Comparison of ENCODE assay signal across 16 cellular contexts in the genomic region with DNA sequence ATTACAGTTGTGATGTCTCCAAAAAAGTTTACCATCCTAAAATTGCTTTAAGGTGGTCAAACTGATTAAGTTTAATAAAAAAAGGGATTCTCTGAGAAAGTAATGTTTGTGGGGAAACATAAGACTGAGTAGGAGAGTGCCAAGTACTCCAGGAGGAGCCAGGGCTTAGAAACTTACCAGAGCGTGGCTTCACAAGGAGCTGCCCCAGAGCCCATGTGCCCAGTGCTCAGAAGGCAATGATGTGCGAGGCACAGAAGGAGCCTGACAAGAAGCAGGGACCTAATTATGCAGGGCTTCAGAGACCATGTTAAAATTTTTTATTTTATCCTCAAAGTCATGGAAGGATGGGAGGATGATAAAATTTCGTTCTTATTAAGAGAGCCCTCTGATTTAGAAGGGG.
DNase-seq lines count a peak whose midpoint lies in the region; ATAC-seq and TF ChIP-seq lines count a peak whose summit lies in the region.
"Had no signal": no experiment of that assay in that cellular context is flagged by ENCODE, and none has a peak within 500 bp of the region (broad histone marks: within the 10 kb centered on the region; RNA-seq: fewer than 3 reads in every experiment).

No MANE protein-coding gene starts in this region.

- H3K9me3 ChIP-seq in smooth muscle cell (replicated peaks; ENCODE audit: low read depth) (no peaks in the 10 kb centered on the region), tibial nerve (no peaks in the 10 kb centered on the region)
- H3K9me3 ChIP-seq: A549; BLaER1 treated with 17β-estradiol and CSF1 and Interleukin-3, amounts not matched to agents 10 nM and 100 nM; Caco-2 had no signal

- H3F3A ChIP-seq in smooth muscle cell (ENCODE audit: low read depth), result peaks cover 10% of the 10 kb centered on the region

- TF ChIP-seq CTCF in smooth muscle cell (IDR thresholded peaks at IDR 0.05; ENCODE audit: borderline replicate concordance, insufficient read depth, poor library complexity, severe bottlenecking) (no peak), tibial nerve (IDR thresholded peaks at IDR 0.05) (no peak)

- H3K36me3 ChIP-seq in smooth muscle cell (ENCODE audit: low read depth) (peaks cover 24% of the 10 kb centered on the region), tibial nerve (no peaks in the 10 kb centered on the region)
- H3K36me3 ChIP-seq: BLaER1 treated with 17β-estradiol and CSF1 and Interleukin-3, amounts not matched to agents 10 nM and 100 nM had no signal

- WGBS in smooth muscle cell (ENCODE audit: low lambda C conversion rate), result 85% methylated on average over 3 of the region's 3 CpGs
- 87 to 94% methylated on average over 3 of the region's 3 CpGs for WGBS in tibial nerve, 2 donors

- ATAC-seq in GM19324 (IDR thresholded peaks at IDR 0.05; ENCODE audit: low FRiP score, unreplicated experiment), result no peak
- ATAC-seq: A549; CD8-positive, alpha-beta T cell had no signal

- TF ChIP-seq POLR2A in tibial nerve (IDR thresholded peaks at IDR 0.05), result no peak

- H3K27ac ChIP-seq in smooth muscle cell (ENCODE audit: low read depth), result peak overlapping the region; percentile 100
- H3K27ac ChIP-seq in tibial nerve, result no peak overlapping the region
- H3K27ac ChIP-seq: 22Rv1; BLaER1 treated with 17β-estradiol and CSF1 and Interleukin-3, amounts not matched to agents 10 nM and 100 nM; C4-2B had no signal

- no peak overlapping the region for H3K4me3 ChIP-seq in smooth muscle cell
- no peak overlapping the region for H3K4me3 ChIP-seq in tibial nerve
- H3K4me3 ChIP-seq: A549; BLaER1 treated with 17β-estradiol and CSF1 and Interleukin-3, amounts not matched to agents 10 nM and 100 nM had no signal

- H3K27me3 ChIP-seq in smooth muscle cell (ENCODE audit: low read depth) (no peaks in the 10 kb centered on the region), tibial nerve (no peaks in the 10 kb centered on the region)
- H3K27me3 ChIP-seq: BLaER1 treated with 17β-estradiol and CSF1 and Interleukin-3, amounts not matched to agents 10 nM and 100 nM had no signal

- peaks cover 6% of the 10 kb centered on the region for H3K4me1 ChIP-seq in smooth muscle cell (ENCODE audit: low read depth)
- no peaks in the 10 kb centered on the region for H3K4me1 ChIP-seq in tibial nerve
- H3K4me1 ChIP-seq: BLaER1 treated with 17β-estradiol and CSF1 and Interleukin-3, amounts not matched to agents 10 nM and 100 nM had no signal

- peak; percentile 4 for DNase-seq in DMS53 (lab: John Stamatoyannopoulos, UW)
- DNase-seq in DMS53 treated with DMSO at 0.1 percent for 48 hours (lab: John Stamatoyannopoulos, UW; ENCODE audit: unreplicated experiment), result no peak
- no peak for DNase-seq in smooth muscle cell (lab: John Stamatoyannopoulos, UW; ENCODE audit: unreplicated experiment)
- no peak for DNase-seq in tibial nerve (ENCODE audit: low spot score in 2 of 2)
- DNase-seq: AML-193; Caco-2; Calu3; CD4-positive, alpha-beta T cell; CD8-positive, alpha-beta T cell; DMS79 treated with DMSO at 0.1 percent for 48 hours; GF-D8 had no signal

- peaks cover 65% of the 10 kb centered on the region for H3K79me2 ChIP-seq in smooth muscle cell (ENCODE audit: low read depth)

- TF ChIP-seq EP300 in tibial nerve (IDR thresholded peaks at IDR 0.05), result no peak

- H3K9ac ChIP-seq in smooth muscle cell (ENCODE audit: low read depth), result no peak overlapping the region
- H3K9ac ChIP-seq: BLaER1 treated with 17β-estradiol and CSF1 and Interleukin-3, amounts not matched to agents 10 nM and 100 nM had no signal

- no peak overlapping the region for H2AFZ ChIP-seq in smooth muscle cell (ENCODE audit: low read depth)

- H3K4me2 ChIP-seq in smooth muscle cell, result no peak overlapping the region
- H3K4me2 ChIP-seq: A549; BLaER1 treated with 17β-estradiol and CSF1 and Interleukin-3, amounts not matched to agents 10 nM and 100 nM had no signal

- no peaks in the 10 kb centered on the region for H4K20me1 ChIP-seq in smooth muscle cell (ENCODE audit: low read depth)
- H4K20me1 ChIP-seq: BLaER1 treated with 17β-estradiol and CSF1 and Interleukin-3, amounts not matched to agents 10 nM and 100 nM had no signal
